11 cellular contexts compared by ENCODE assay signal in genomic region chr4:183588169-183588675, GRCh38.
A peak's percentile ranks its signal among the peaks of the same experiment; 100 is the strongest.
DNase-seq lines count a peak whose midpoint lies in the region; ATAC-seq and TF ChIP-seq lines count a peak whose summit lies in the region.
"Had no signal": no experiment of that assay in that cellular context is flagged by ENCODE, and none has a peak within 500 bp of the region (broad histone marks: within the 10 kb centered on the region; RNA-seq: fewer than 3 reads in every experiment).

No MANE protein-coding gene starts in this region.

- no peaks in the 10 kb centered on the region for H3K4me1 ChIP-seq in mammary epithelial cell (ENCODE audit: insufficient read depth, low read length)

- H2AFZ ChIP-seq in mammary epithelial cell (ENCODE audit: low read depth, low read length) = no peak overlapping the region

- no peaks in the 10 kb centered on the region for H3K9me3 ChIP-seq in mammary epithelial cell (replicated peaks; ENCODE audit: insufficient read depth, low read length)

- no peak overlapping the region for H3K9ac ChIP-seq in mammary epithelial cell (ENCODE audit: insufficient read depth, low read length)

- WGBS in mammary epithelial cell (ENCODE audit: low coverage, missing lambda C conversion rate) = 74% methylated on average over 11 of the region's 11 CpGs

- no peak overlapping the region for H3K27ac ChIP-seq in mammary epithelial cell (ENCODE audit: insufficient read depth, low read depth, low read length)

- no TSS peak for BruUV-seq in mammary epithelial cell (replicated peaks; lab: Mats Ljungman, UMichigan)

- no peak overlapping the region for H3K4me3 ChIP-seq in mammary epithelial cell (replicated peaks in 1 of 3; ENCODE audit: insufficient read depth in 1 of 3, low read depth in 2 of 3, low read length in 3 of 3)

- no peak overlapping the region for H3K4me2 ChIP-seq in mammary epithelial cell (ENCODE audit: insufficient read depth, low read depth, low read length)

- H3K27me3 ChIP-seq in mammary epithelial cell (ENCODE audit: insufficient read depth, low read length) = no peaks in the 10 kb centered on the region

- dilution Hi-C loops in mammary epithelial cell (cut with HindIII; ENCODE audit: low sequenced_read_pairs) = no loop called here

- DNase-seq in Ammon's horn (ENCODE audit: low spot score) (peak; percentile 18), NOMO-1 treated with DMSO at 0.1 percent for 48 hours (lab: John Stamatoyannopoulos, UW; ENCODE audit: unreplicated experiment) (peak; percentile 90), Right ventricle myocardium superior (no peak), putamen (ENCODE audit: low spot score) (peak; percentile 24), posterior cingulate gyrus (no peak), mammary epithelial cell (no peak)
- DNase-seq: islet precursor cell; Karpas-422; stimulated activated CD4-positive, alpha-beta T cell treated with anti-CD3 and anti-CD28 coated beads, Interleukin-4, amount 100 ng/mL, for 4 hours had no signal

- H4K20me1 ChIP-seq in mammary epithelial cell (ENCODE audit: insufficient read depth, low read length) = no peaks in the 10 kb centered on the region

- TF ChIP-seq CTCF in mammary epithelial cell (conservative IDR thresholded peaks at IDR 0.05 in 1 of 2, IDR thresholded peaks at IDR 0.05 in 1 of 2; ENCODE audit: extremely low read depth in 1 of 2, insufficient read depth in 1 of 2, low read depth in 1 of 2, low read length in 2 of 2) = no peak

- peak; percentile 86 for ATAC-seq in Right ventricle myocardium superior (ENCODE audit: poor library complexity)
- ATAC-seq in GM19035 (IDR thresholded peaks at IDR 0.05; ENCODE audit: unreplicated experiment) = no peak
- no peak for ATAC-seq in HG03159 (IDR thresholded peaks at IDR 0.05; ENCODE audit: unreplicated experiment)

- CTCF ChIA-PET in mammary epithelial cell (lab: Charles Lee; ENCODE audit: low non-redundant PET) = no interaction called here

- H3K36me3 ChIP-seq in mammary epithelial cell (ENCODE audit: insufficient read depth, low read length) = no peaks in the 10 kb centered on the region

- in situ Hi-C loops in mammary epithelial cell (cut with MboI; ENCODE audit: low sequenced_read_pairs in 2 of 2) = no loop called here

- intact Hi-C loops in Right ventricle myocardium superior (cut with DNase I) (no loop called here), posterior cingulate gyrus (cut with DNase I) (no loop called here), mammary epithelial cell (cut with micrococcal nuclease) (no loop called here)

- no peaks in the 10 kb centered on the region for H3K79me2 ChIP-seq in mammary epithelial cell (ENCODE audit: insufficient read depth, low read length)

Comparison
In these comparisons a context has a peak if more than half of its experiments do, and no peak if none do; other contexts are left out.
1. DNase-seq: peak in Ammon's horn (single experiment), NOMO-1 treated with DMSO at 0.1 percent for 48 hours (single experiment) and putamen (single experiment); none in Right ventricle myocardium superior (single experiment), posterior cingulate gyrus (0 of 10) and mammary epithelial cell (single experiment).